8 cellular contexts compared by ENCODE assay signal in genomic region chr10:117175215-117175900, GRCh38. TPM values are rescaled to one million over a fixed set of nuclear protein-coding genes. Genes with fewer than 3 reads are reported as not detected.
DNase-seq lines count a peak whose midpoint lies in the region; ATAC-seq and TF ChIP-seq lines count a peak whose summit lies in the region.

No MANE protein-coding gene starts in this region.

- peak overlapping the region; percentile 64 for H3K27ac Mint-ChIP-seq in activated T-cell treated with anti-CD3 and anti-CD28 coated beads, Interleukin-2, amount 50 U/mL, for 24 hours
- no peak overlapping the region for H3K27ac Mint-ChIP-seq in memory B cell

- peak overlapping the region; percentile 36 for H3K4me3 ChIP-seq in choroid plexus epithelial cell (ENCODE audit: low read depth, low read length)
- peak overlapping the region; percentile 29 for H3K4me3 ChIP-seq in thymus (ENCODE audit: low read length)

- H3K4me1 Mint-ChIP-seq in activated T-cell treated with anti-CD3 and anti-CD28 coated beads, Interleukin-2, amount 50 U/mL, for 24 hours (ENCODE audit: low read depth): peaks cover 20% of the 10 kb centered on the region
- peaks cover 11% of the 10 kb centered on the region for H3K4me1 Mint-ChIP-seq in memory B cell

- H3K9me3 ChIP-seq in thymus (ENCODE audit: control insufficient read depth): no peaks in the 10 kb centered on the region

- ATAC-seq in HG02623 (IDR thresholded peaks at IDR 0.05; ENCODE audit: unreplicated experiment): peak; percentile 19
- peak; percentile 33 for ATAC-seq in memory B cell (ENCODE audit: low read depth)

- peaks cover 18% of the 10 kb centered on the region for H3K27me3 ChIP-seq in thymus (ENCODE audit: control insufficient read depth, insufficient read depth)

- no peaks in the 10 kb centered on the region for H3K36me3 Mint-ChIP-seq in activated T-cell treated with anti-CD3 and anti-CD28 coated beads, Interleukin-2, amount 50 U/mL, for 24 hours (ENCODE audit: low read depth)
- no peaks in the 10 kb centered on the region for H3K36me3 Mint-ChIP-seq in memory B cell

- peaks cover 6% of the 10 kb centered on the region for H3K4me1 ChIP-seq in thymus (ENCODE audit: control insufficient read depth, insufficient read depth, low read length)

- no peak for DNase-seq in activated T-cell treated with anti-CD3 and anti-CD28 coated beads, Interleukin-2, amount 50 U/mL, for 24 hours
- no peak for DNase-seq in activated T-cell treated with anti-CD3 and anti-CD28 coated beads for 4 hours
- DNase-seq in NCI-H69 (lab: John Stamatoyannopoulos, UW): peak; percentile 71
- no peak for DNase-seq in choroid plexus epithelial cell (ENCODE audit: low read depth)
- DNase-seq in memory B cell (ENCODE audit: low spot score in 2 of 2): peak; percentile 15 to 32
- no peak for DNase-seq in HuH-7.5 (ENCODE audit: low spot score)

- H3K27me3 Mint-ChIP-seq in activated T-cell treated with anti-CD3 and anti-CD28 coated beads, Interleukin-2, amount 50 U/mL, for 24 hours: peaks cover 40% of the 10 kb centered on the region
- peaks cover 8% of the 10 kb centered on the region for H3K27me3 Mint-ChIP-seq in memory B cell

- WGBS in thymus: 1% methylated on average over 46 of the region's 46 CpGs

- H3K9me3 Mint-ChIP-seq in activated T-cell treated with anti-CD3 and anti-CD28 coated beads, Interleukin-2, amount 50 U/mL, for 24 hours: no peaks in the 10 kb centered on the region
- H3K9me3 Mint-ChIP-seq in memory B cell: no peaks in the 10 kb centered on the region

- no peak overlapping the region for H3K27ac ChIP-seq in thymus (ENCODE audit: low read depth)

- no peaks in the 10 kb centered on the region for H3K36me3 ChIP-seq in thymus (ENCODE audit: control insufficient read depth, insufficient read depth)

- H3K4me3 Mint-ChIP-seq in activated T-cell treated with anti-CD3 and anti-CD28 coated beads, Interleukin-2, amount 50 U/mL, for 24 hours: peak overlapping the region; percentile 77
- H3K4me3 Mint-ChIP-seq in memory B cell: peak overlapping the region; percentile 84

- TF ChIP-seq CTCF in choroid plexus epithelial cell (conservative IDR thresholded peaks at IDR 0.05; ENCODE audit: low read depth, low read length): no peak

RNA-seq across cellular contexts. Expression of gene KCNK18, which starts 21.9 kb away (rescaled TPM):
- 0.02 TPM for polyA plus RNA-seq in thymus

RNA-seq across cellular contexts. Expression of gene VAX1, which starts 37.3 kb away (rescaled TPM):
- polyA plus RNA-seq in thymus: 0.02 TPM

Comparison
In these comparisons a context has a peak if more than half of its experiments do, and no peak if none do; other contexts are left out.
1. DNase-seq: peak in NCI-H69 (single experiment) and memory B cell (2 of 2); none in activated T-cell treated with anti-CD3 and anti-CD28 coated beads, Interleukin-2, amount 50 U/mL, for 24 hours (single experiment), activated T-cell treated with anti-CD3 and anti-CD28 coated beads for 4 hours (single experiment), choroid plexus epithelial cell (single experiment) and HuH-7.5 (single experiment).